In genomic region chr11:69302447-69302846, GRCh38 we compare ENCODE assay signal across 21 cellular contexts. TPM values are rescaled to one million over a fixed set of nuclear protein-coding genes. Genes with fewer than 3 reads are reported as not detected.
A peak's percentile ranks its signal among the peaks of the same experiment; 100 is the strongest.
DNase-seq lines count a peak whose midpoint lies in the region; ATAC-seq, FAIRE-seq and TF ChIP-seq lines count a peak whose summit lies in the region.
"Had no signal": no experiment of that assay in that cellular context is flagged by ENCODE, and none has a peak within 500 bp of the region (broad histone marks: within the 10 kb centered on the region; RNA-seq: fewer than 3 reads in every experiment).

No MANE protein-coding gene starts in this region.

- no peak overlapping the region for H3K4me3 Mint-ChIP-seq in Caco-2 (ENCODE audit: unreplicated experiment)
- no peak overlapping the region for H3K4me3 Mint-ChIP-seq in activated CD4-positive, alpha-beta memory T cell treated with anti-CD3 and anti-CD28 coated beads, Interleukin-2, amount 10 ng/mL, durations not matched to agents 7 days and 5 days
- H3K4me3 Mint-ChIP-seq: activated CD4-positive, alpha-beta T cell treated with anti-CD3 and anti-CD28 coated beads, Interleukin-2, amount 10 ng/mL, durations not matched to agents 24 days and 14 days had no signal

- intact Hi-C loops in Caco-2 (cut with micrococcal nuclease; ENCODE audit: unreplicated experiment) = no loop called here
- intact Hi-C loops in esophagus squamous epithelium (cut with DNase I) = no loop called here

- H3K27ac Mint-ChIP-seq in Caco-2 (ENCODE audit: unreplicated experiment) = peak overlapping the region; percentile 0
- no peak overlapping the region for H3K27ac Mint-ChIP-seq in activated CD4-positive, alpha-beta memory T cell treated with anti-CD3 and anti-CD28 coated beads, Interleukin-2, amount 10 ng/mL, durations not matched to agents 7 days and 5 days
- H3K27ac Mint-ChIP-seq: activated CD4-positive, alpha-beta T cell treated with anti-CD3 and anti-CD28 coated beads, Interleukin-2, amount 10 ng/mL, durations not matched to agents 24 days and 14 days had no signal

- WGBS in esophagus squamous epithelium, 2 donors = 83 to 90% methylated on average over 2 of the region's 7 CpGs

- H3K27me3 ChIP-seq in Caco-2 (replicated peaks; ENCODE audit: control insufficient read depth, insufficient read depth, low read length) (no peaks in the 10 kb centered on the region), RWPE2 (ENCODE audit: insufficient read depth, poor library complexity, severe bottlenecking) (no peaks in the 10 kb centered on the region), esophagus squamous epithelium (no peaks in the 10 kb centered on the region), skeletal muscle satellite cell (ENCODE audit: control insufficient read depth, insufficient read depth, low read length) (no peaks in the 10 kb centered on the region)
- H3K27me3 ChIP-seq: pancreas, sigmoid colon had no signal

- H3K9me3 ChIP-seq in Caco-2 = no peaks in the 10 kb centered on the region
- no peaks in the 10 kb centered on the region for H3K9me3 ChIP-seq in RWPE2 (ENCODE audit: severe bottlenecking)
- no peaks in the 10 kb centered on the region for H3K9me3 ChIP-seq in esophagus squamous epithelium
- no peaks in the 10 kb centered on the region for H3K9me3 ChIP-seq in skeletal muscle satellite cell (replicated peaks; ENCODE audit: low read length)
- H3K9me3 ChIP-seq: pancreas, sigmoid colon had no signal

- TF ChIP-seq CTCF in Caco-2 (IDR thresholded peaks at IDR 0.05; ENCODE audit: insufficient read depth in 1 of 2, low read depth in 1 of 2, low read length in 1 of 2, severe bottlenecking in 1 of 2, unreplicated experiment in 1 of 2) = no peak
- no peak for TF ChIP-seq CTCF in RWPE2 (IDR thresholded peaks at IDR 0.05; ENCODE audit: poor library complexity, severe bottlenecking)
- no peak for TF ChIP-seq CTCF in esophagus squamous epithelium (IDR thresholded peaks at IDR 0.05)

- TF ChIP-seq POLR2A in esophagus squamous epithelium (IDR thresholded peaks at IDR 0.05) (no peak), H54 (IDR thresholded peaks at IDR 0.05; ENCODE audit: low read depth, low read length) (no peak)

- no peaks in the 10 kb centered on the region for H3K9me3 Mint-ChIP-seq in Caco-2 (ENCODE audit: unreplicated experiment)
- no peaks in the 10 kb centered on the region for H3K9me3 Mint-ChIP-seq in activated CD4-positive, alpha-beta memory T cell treated with anti-CD3 and anti-CD28 coated beads, Interleukin-2, amount 10 ng/mL, durations not matched to agents 7 days and 5 days
- H3K9me3 Mint-ChIP-seq: activated CD4-positive, alpha-beta T cell treated with anti-CD3 and anti-CD28 coated beads, Interleukin-2, amount 10 ng/mL, durations not matched to agents 24 days and 14 days had no signal

- H3K4me1 ChIP-seq in Caco-2 (peaks cover 43% of the 10 kb centered on the region), RWPE2 (ENCODE audit: insufficient read depth, poor library complexity, severe bottlenecking) (peaks cover 42% of the 10 kb centered on the region), esophagus squamous epithelium (peaks cover 26 to 51% (median 35%) of the 10 kb centered on the region in 3 donors), skeletal muscle satellite cell (ENCODE audit: control insufficient read depth, insufficient read depth, low read length) (peaks cover 58% of the 10 kb centered on the region)

- H3K36me3 ChIP-seq in Caco-2 (ENCODE audit: control insufficient read depth, insufficient read depth, low read length) = no peaks in the 10 kb centered on the region
- no peaks in the 10 kb centered on the region for H3K36me3 ChIP-seq in RWPE2 (ENCODE audit: low read depth)
- no peaks in the 10 kb centered on the region for H3K36me3 ChIP-seq in esophagus squamous epithelium
- no peaks in the 10 kb centered on the region for H3K36me3 ChIP-seq in skeletal muscle satellite cell (ENCODE audit: insufficient read depth, low read length)
- H3K36me3 ChIP-seq: pancreas, sigmoid colon had no signal

- POLR2A ChIA-PET in Caco-2 (lab: Charles Lee) = no interaction called here
- POLR2A ChIA-PET in activated CD4-positive, alpha-beta memory T cell treated with anti-CD3 and anti-CD28 coated beads, Interleukin-2, amount 10 ng/mL, durations not matched to agents 7 days and 5 days (lab: Charles Lee) = no interaction called here

- peaks cover 18% of the 10 kb centered on the region for H3K4me1 Mint-ChIP-seq in Caco-2 (ENCODE audit: low read depth, unreplicated experiment)
- H3K4me1 Mint-ChIP-seq in activated CD4-positive, alpha-beta memory T cell treated with anti-CD3 and anti-CD28 coated beads, Interleukin-2, amount 10 ng/mL, durations not matched to agents 7 days and 5 days = peaks cover 43% of the 10 kb centered on the region

- no peaks in the 10 kb centered on the region for H3K27me3 Mint-ChIP-seq in Caco-2 (ENCODE audit: insufficient read depth, unreplicated experiment)
- peaks cover 2% of the 10 kb centered on the region for H3K27me3 Mint-ChIP-seq in activated CD4-positive, alpha-beta memory T cell treated with anti-CD3 and anti-CD28 coated beads, Interleukin-2, amount 10 ng/mL, durations not matched to agents 7 days and 5 days
- H3K27me3 Mint-ChIP-seq: activated CD4-positive, alpha-beta T cell treated with anti-CD3 and anti-CD28 coated beads, Interleukin-2, amount 10 ng/mL, durations not matched to agents 24 days and 14 days had no signal

- H3K9ac ChIP-seq in skeletal muscle satellite cell (ENCODE audit: low read depth, low read length) = peak overlapping the region; percentile 86

- no peak for FAIRE-seq in H54 (lab: Jason Lieb, UNC)
- FAIRE-seq: D721Med, endometrium, GM19239, pancreas had no signal

- CTCF ChIA-PET in Caco-2 (lab: Charles Lee) = no interaction called here
- CTCF ChIA-PET in activated CD4-positive, alpha-beta memory T cell treated with anti-CD3 and anti-CD28 coated beads, Interleukin-2, amount 10 ng/mL, durations not matched to agents 7 days and 5 days (lab: Charles Lee) = no interaction called here

- H3K36me3 Mint-ChIP-seq in Caco-2 (ENCODE audit: insufficient read depth, unreplicated experiment) = no peaks in the 10 kb centered on the region
- H3K36me3 Mint-ChIP-seq in activated CD4-positive, alpha-beta memory T cell treated with anti-CD3 and anti-CD28 coated beads, Interleukin-2, amount 10 ng/mL, durations not matched to agents 7 days and 5 days (ENCODE audit: low read depth) = no peaks in the 10 kb centered on the region

- H3K4me3 ChIP-seq in Caco-2 (ENCODE audit: low read depth, low read length) = no peak overlapping the region
- H3K4me3 ChIP-seq in RWPE2 (ENCODE audit: severe bottlenecking) = no peak overlapping the region
- no peak overlapping the region for H3K4me3 ChIP-seq in esophagus squamous epithelium
- H3K4me3 ChIP-seq in skeletal muscle satellite cell (ENCODE audit: low read length) = peak overlapping the region; percentile 28
- H3K4me3 ChIP-seq: pancreas, sigmoid colon had no signal

- peak overlapping the region; percentile 55 for H3K4me2 ChIP-seq in skeletal muscle satellite cell (ENCODE audit: low read length)

- H3K27ac ChIP-seq in RWPE2 (ENCODE audit: poor library complexity, severe bottlenecking) (peak overlapping the region; percentile 96), esophagus squamous epithelium (peak overlapping the region in 3 of 4 donors; percentile 47 to 69 (median 60))
- H3K27ac ChIP-seq: sigmoid colon had no signal

- DNase-seq in Caco-2 (no peak), RWPE2 (ENCODE audit: low spot score) (no peak), esophagus squamous epithelium (lab: John Stamatoyannopoulos, UW) (no peak), H54 (ENCODE audit: insufficient read length, low spot score) (no peak)
- DNase-seq in activated CD4-positive, alpha-beta memory T cell treated with anti-CD3 and anti-CD28 coated beads, Interleukin-2, amount 10 ng/mL, durations not matched to agents 7 days and 5 days = no peak
- DNase-seq: activated CD4-positive, alpha-beta T cell treated with anti-CD3 and anti-CD28 coated beads, Interleukin-2, amount 10 ng/mL, durations not matched to agents 24 days and 14 days; activated naive CD4-positive, alpha-beta T cell; activated T-cell treated with anti-CD3 and anti-CD28 coated beads for 4 hours; AML-193; MM.1S; NCI-H1694; sigmoid colon; stimulated activated CD4-positive, alpha-beta T cell treated with anti-CD3 and anti-CD28 coated beads, Interleukin-2, amount 100 ng/mL, for 48 hours had no signal

- BruUV-seq in Caco-2 (replicated peaks; lab: Mats Ljungman, UMichigan) = no TSS peak

- no peak for ATAC-seq in RWPE2 (ENCODE audit: low read depth)
- no peak for ATAC-seq in GM21576 (IDR thresholded peaks at IDR 0.05; ENCODE audit: unreplicated experiment)
- ATAC-seq in GM19463 (IDR thresholded peaks at IDR 0.05; ENCODE audit: unreplicated experiment) = no peak
- ATAC-seq: left lobe of liver had no signal

RNA-seq across cellular contexts. Expression of gene MYEOV, which starts 8.5 kb away (rescaled TPM):
- total RNA-seq in Caco-2 (2022) = 0.52 TPM in 1 of 2 replicates, not detected in the other
- 10 to 100 TPM in 3 of 4 donors, 1 to 10 TPM in 1; 5.7 to 24.6 (median 20.2) TPM for total RNA-seq in esophagus squamous epithelium
- total RNA-seq in skeletal muscle satellite cell (2012; rRNA removed) = 6.8 and 28.4 TPM in 2 replicates
- total RNA-seq in activated CD4-positive, alpha-beta memory T cell treated with anti-CD3 and anti-CD28 coated beads, Interleukin-2, amount 10 ng/mL, durations not matched to agents 7 days and 5 days = not detected
- total RNA-seq: sigmoid colon had no signal
